In the genomic region with DNA sequence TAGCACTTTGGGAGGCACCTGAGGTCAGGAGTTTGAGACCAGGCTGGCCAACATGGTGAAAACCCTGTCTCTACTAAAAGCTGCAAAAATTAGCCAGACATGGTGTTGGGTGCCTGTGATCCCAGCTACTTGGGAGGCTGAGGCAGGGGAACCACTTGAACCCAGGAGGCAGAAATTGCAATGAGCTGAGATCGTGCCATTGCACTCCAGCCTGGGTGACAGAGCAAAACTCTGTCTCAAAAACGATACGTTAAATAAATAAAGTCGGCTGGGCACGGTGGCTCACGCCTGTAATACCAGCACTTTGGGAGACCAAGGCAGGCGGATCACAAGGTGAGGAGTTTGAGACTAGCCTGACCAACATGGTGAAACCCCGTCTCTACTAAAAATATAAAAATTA, we compare ENCODE assay signal across 8 cellular contexts. TPM values are rescaled to one million over a fixed set of nuclear protein-coding genes. Genes with fewer than 3 reads are reported as not detected.
"Had no signal": no experiment of that assay in that cellular context is flagged by ENCODE, and none has a peak within 500 bp of the region (broad histone marks: within the 10 kb centered on the region; RNA-seq: fewer than 3 reads in every experiment).

No MANE protein-coding gene starts in this region.

RNA-seq across cellular contexts. Expression of gene SLC23A1, which starts 27.2 kb away (rescaled TPM):
- total RNA-seq: PC-3, Right ventricle myocardium inferior, Right ventricle myocardium superior, RPMI7951, SJCRH30, SJSA1, SK-MEL-5 had no signal
- polyA plus RNA-seq: SK-N-SH had no signal

RNA-seq across cellular contexts. Expression of gene MZB1, which starts 33.8 kb away (rescaled TPM):
- total RNA-seq: RPMI7951, SJSA1, SK-MEL-5 had no signal
- polyA plus RNA-seq: SK-N-SH had no signal
